8 cellular contexts compared by ENCODE assay signal in the genomic region with DNA sequence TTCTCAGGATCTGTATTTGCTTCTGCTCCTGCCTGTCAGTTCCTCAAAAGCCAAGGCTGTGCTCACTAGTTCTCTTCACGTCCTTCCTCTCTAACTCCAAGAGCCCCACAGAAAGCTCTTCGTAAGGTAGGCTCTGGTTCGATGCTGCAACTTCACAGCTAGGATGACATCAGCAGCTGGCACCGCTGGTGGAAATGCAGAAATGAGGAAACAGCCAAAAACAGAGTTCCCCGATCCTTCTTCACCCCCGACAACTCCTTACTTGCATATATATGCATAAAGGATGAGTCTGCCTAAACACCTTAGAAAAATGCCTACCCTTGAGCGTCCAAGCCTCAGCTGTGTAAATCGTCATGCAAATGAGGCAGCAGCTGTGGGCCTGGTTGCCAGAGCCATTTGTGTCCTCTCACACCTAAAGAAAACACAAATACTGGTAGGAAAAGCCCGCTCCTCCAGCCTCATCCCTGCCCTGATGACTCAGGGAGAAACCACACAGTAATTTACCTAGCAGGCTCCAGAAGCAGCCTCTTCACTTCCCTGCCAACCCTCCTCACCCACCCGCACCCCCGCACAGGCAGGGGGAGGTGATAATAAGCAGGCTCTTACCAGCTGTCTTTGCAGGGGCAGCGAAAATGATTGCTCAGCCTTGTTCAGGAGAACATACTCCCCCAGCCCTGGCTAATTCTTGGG. TPM values are rescaled to one million over a fixed set of nuclear protein-coding genes. Genes with fewer than 3 reads are reported as not detected.
DNase-seq lines count a peak whose midpoint lies in the region; ATAC-seq and TF ChIP-seq lines count a peak whose summit lies in the region.

No MANE protein-coding gene starts in this region.

- no peak overlapping the region for H3K4me3 Mint-ChIP-seq in endothelial cell (ENCODE audit: unreplicated experiment)

- intact Hi-C loops in aorta (cut with DNase I): no loop called here

- H3K4me1 Mint-ChIP-seq in endothelial cell (ENCODE audit: unreplicated experiment): peaks cover 20% of the 10 kb centered on the region

- no peak overlapping the region for H3K27ac Mint-ChIP-seq in endothelial cell (ENCODE audit: unreplicated experiment)

- H3K4me3 ChIP-seq in kidney epithelial cell (ENCODE audit: low read depth, low read length) (no peak overlapping the region), aorta (ENCODE audit: low read length in 2 of 2) (no peak overlapping the region)

- no peaks in the 10 kb centered on the region for H3K36me3 ChIP-seq in kidney epithelial cell (ENCODE audit: control insufficient read depth, insufficient read depth, low read length)
- no peaks in the 10 kb centered on the region for H3K36me3 ChIP-seq in aorta (ENCODE audit: control insufficient read depth in 1 of 2, insufficient read depth in 2 of 2, low read length in 1 of 2)

- 22% methylated on average over 12 of the region's 12 CpGs for WGBS in aorta, 2 donors

- H3K36me3 Mint-ChIP-seq in endothelial cell (ENCODE audit: low read depth, unreplicated experiment): no peaks in the 10 kb centered on the region

- no peaks in the 10 kb centered on the region for H3K9me3 Mint-ChIP-seq in endothelial cell (ENCODE audit: unreplicated experiment)

- DNase-seq in ELR (ENCODE audit: low read depth) (peak; percentile 66), NCI-H446 treated with DMSO at 0.1 percent for 48 hours (lab: John Stamatoyannopoulos, UW) (peak; percentile 39), amygdala (lab: John Stamatoyannopoulos, UW) (peak in 29 of 56 donors; percentile 6 to 76 (median 28)), kidney epithelial cell (ENCODE audit: low read depth) (peak; percentile 86), aorta (peak in 1 of 2 donors; percentile 77), endothelial cell (ENCODE audit: low spot score) (no peak), iPS-NIHi11 (ENCODE audit: low spot score) (no peak)

- H3K27me3 ChIP-seq in kidney epithelial cell (ENCODE audit: control insufficient read depth, insufficient read depth, low read length): no peaks in the 10 kb centered on the region
- H3K27me3 ChIP-seq in aorta (ENCODE audit: control insufficient read depth in 1 of 2, insufficient read depth in 2 of 2, low read length in 1 of 2): no peaks in the 10 kb centered on the region

- no peaks in the 10 kb centered on the region for H3K4me1 ChIP-seq in aorta (ENCODE audit: control insufficient read depth in 1 of 2, insufficient read depth in 2 of 2, low read length in 2 of 2)

- no peak overlapping the region for H3K27ac ChIP-seq in aorta (ENCODE audit: low read depth in 1 of 2, low read length in 2 of 2)

- peaks cover 1% of the 10 kb centered on the region for H3K9me3 ChIP-seq in aorta (ENCODE audit: control insufficient read depth, low read length)

- H3K27me3 Mint-ChIP-seq in endothelial cell (ENCODE audit: unreplicated experiment): no peaks in the 10 kb centered on the region

- TF ChIP-seq CTCF in kidney epithelial cell (IDR thresholded peaks at IDR 0.05; ENCODE audit: insufficient read depth, low read length, poor library complexity, severe bottlenecking) (no peak), endothelial cell (IDR thresholded peaks at IDR 0.05; ENCODE audit: unreplicated experiment) (no peak)

- peak; percentile 41 for ATAC-seq in HG03066 (IDR thresholded peaks at IDR 0.05; ENCODE audit: low read depth, unreplicated experiment)
- peak; percentile 19 for ATAC-seq in aorta (ENCODE audit: low FRiP score)

RNA-seq across cellular contexts. Expression of gene BATF3, which starts 28.2 kb away (rescaled TPM):
- total RNA-seq in kidney epithelial cell: 0.89 and 5.4 TPM in 2 replicates
- 10 to 100 TPM in 1 of 2 donors, 1 to 10 TPM in 1; 5.5 to 13.9 TPM for total RNA-seq in aorta
- polyA plus RNA-seq in aorta: 1 to 10 TPM; 5.9 to 8.8 TPM
- 0.54 TPM for total RNA-seq in endothelial cell (ENCODE audit: unreplicated experiment)

Comparison
In these comparisons a context has a peak if more than half of its experiments do, and no peak if none do; other contexts are left out.
1. DNase-seq: peak in ELR (single experiment), NCI-H446 treated with DMSO at 0.1 percent for 48 hours (single experiment), amygdala (29 of 56) and kidney epithelial cell (single experiment); none in endothelial cell (single experiment) and iPS-NIHi11 (single experiment).